8 cellular contexts compared by ENCODE assay signal in genomic region chr1:40531381-40532061, GRCh38. TPM values are rescaled to one million over a fixed set of nuclear protein-coding genes. Genes with fewer than 3 reads are reported as not detected.
DNase-seq lines count a peak whose midpoint lies in the region; ATAC-seq and TF ChIP-seq lines count a peak whose summit lies in the region.

Gene ZNF684 (plus strand): TSS chr1:40531637. CDS start chr1:40533167, 1,530 bp downstream.

- H3K9me2 ChIP-seq in SK-N-SH = no peaks in the 10 kb centered on the region

- peaks cover 0 to 5% of the 10 kb centered on the region in 2 experiments for H3K36me3 ChIP-seq in SK-N-SH (replicated peaks in 1 of 2; ENCODE audit: control insufficient read depth in 1 of 2, insufficient read depth in 2 of 2, low read length in 1 of 2)
- H3K36me3 ChIP-seq in thymus (ENCODE audit: control insufficient read depth, insufficient read depth) = no peaks in the 10 kb centered on the region

- peak within 1 kb of the TSS; percentile 99 for H3K4me3 Mint-ChIP-seq in osteocyte (ENCODE audit: unreplicated experiment)

- H3K9me3 Mint-ChIP-seq in activated naive CD4-positive, alpha-beta T cell treated with anti-CD3 and anti-CD28 coated beads, Interleukin-2, amount 50 U/mL, for 72 hours = peaks cover 11 to 12% of the 10 kb centered on the region in 2 donors
- peaks cover 9% of the 10 kb centered on the region for H3K9me3 Mint-ChIP-seq in osteocyte (ENCODE audit: unreplicated experiment)

- no peak for TF ChIP-seq EP300 in SK-N-SH (IDR thresholded peaks at IDR 0.05; ENCODE audit: borderline replicate concordance in 1 of 2, low read depth in 1 of 2, low read length in 1 of 2)

- H2AFZ ChIP-seq in SK-N-SH (ENCODE audit: low read depth) = peak within 1 kb of the TSS; percentile 87

- peak within 1 kb of the TSS; percentile 94 for H3K4me3 ChIP-seq in GM08714 (ENCODE audit: low read length)
- peak within 1 kb of the TSS; percentile 71 to 76 for H3K4me3 ChIP-seq in SK-N-SH (ENCODE audit: low read depth in 2 of 2, low read length in 1 of 2)
- peak within 1 kb of the TSS; percentile 60 for H3K4me3 ChIP-seq in thymus (ENCODE audit: low read length)

- H3K4me1 ChIP-seq in SK-N-SH (ENCODE audit: control insufficient read depth in 1 of 2, insufficient read depth in 2 of 2, low read depth in 1 of 2, low read length in 1 of 2) = peaks cover 0 to 3% of the 10 kb centered on the region in 2 experiments; a peak in 2 of 4 replicates
- H3K4me1 ChIP-seq in thymus (ENCODE audit: control insufficient read depth, insufficient read depth, low read length) = peaks cover 8% of the 10 kb centered on the region

- H4K20me1 ChIP-seq in SK-N-SH (ENCODE audit: insufficient read depth) = no peaks in the 10 kb centered on the region

- WGBS in SK-N-SH (ENCODE audit: low lambda C conversion rate) = 2% methylated on average over 9 of the region's 35 CpGs
- WGBS in thymus = under 1% methylated on average over 35 of the region's 35 CpGs

- H3K27ac ChIP-seq in SK-N-SH (ENCODE audit: low read depth in 2 of 2, low read length in 1 of 2) (peak within 1 kb of the TSS; percentile 85 to 95), thymus (ENCODE audit: low read depth) (peak within 1 kb of the TSS; percentile 52)

- peak within 1 kb of the TSS; percentile 67 for H3K9ac ChIP-seq in SK-N-SH

- peaks cover 13 to 14% of the 10 kb centered on the region in 2 donors for H3K36me3 Mint-ChIP-seq in activated naive CD4-positive, alpha-beta T cell treated with anti-CD3 and anti-CD28 coated beads, Interleukin-2, amount 50 U/mL, for 72 hours
- H3K36me3 Mint-ChIP-seq in osteocyte (ENCODE audit: unreplicated experiment) = peaks cover 4% of the 10 kb centered on the region

- POLR2A ChIA-PET in SK-N-SH (lab: Yijun Ruan, JAX) = interaction anchor here (0.5 to 1.8 kb wide), 5 partner anchors 23 to 679 kb away, joined by 3 to 13 read pairs (median 3); partner anchors contain the start of genes EXO5 and ZFP69B

- CTCF ChIA-PET in SK-N-SH (lab: Yijun Ruan, JAX) = interaction anchor here (1.0 to 3.2 kb wide), 10 partner anchors 11 to 387 kb away, joined by 3 to 24 read pairs (median 11); partner anchors contain the start of genes CITED4 and EXO5

- TF ChIP-seq CTCF in SK-N-SH (IDR thresholded peaks at IDR 0.05) = no peak
- no peak for TF ChIP-seq CTCF in osteocyte (IDR thresholded peaks at IDR 0.05)

- H3K9me3 ChIP-seq in SK-N-SH (no peaks in the 10 kb centered on the region), thymus (ENCODE audit: control insufficient read depth) (no peaks in the 10 kb centered on the region)

- H3K4me2 ChIP-seq in SK-N-SH = peak within 1 kb of the TSS; percentile 74

- no peak for TF ChIP-seq RAD21 in SK-N-SH (IDR thresholded peaks at IDR 0.05; ENCODE audit: low read length)

- ATAC-seq in HG02588 (IDR thresholded peaks at IDR 0.05; ENCODE audit: unreplicated experiment) = peak; percentile 95
- peak; percentile 98 to 99 for ATAC-seq in activated naive CD4-positive, alpha-beta T cell treated with anti-CD3 and anti-CD28 coated beads, Interleukin-2, amount 50 U/mL, for 72 hours

- intact Hi-C loops in head of caudate nucleus (cut with DNase I) = no loop called here

- H3K79me2 ChIP-seq in SK-N-SH (ENCODE audit: insufficient read depth) = no peaks in the 10 kb centered on the region

- H3K27me3 ChIP-seq in SK-N-SH (ENCODE audit: insufficient read depth) (no peaks in the 10 kb centered on the region), thymus (ENCODE audit: control insufficient read depth, insufficient read depth) (no peaks in the 10 kb centered on the region)

- H3F3A ChIP-seq in SK-N-SH (replicated peaks; ENCODE audit: insufficient read depth) = peaks cover 4% of the 10 kb centered on the region

- H3K27me3 Mint-ChIP-seq in osteocyte (ENCODE audit: unreplicated experiment) = peaks cover 2% of the 10 kb centered on the region

- DNase-seq in NCI-H1092 (lab: John Stamatoyannopoulos, UW) (peak; percentile 92), SK-N-SH (peak; percentile 86), head of caudate nucleus (peak; percentile 81 to 97 (median 92)), osteocyte (ENCODE audit: extremely low spot score, unreplicated experiment) (peak; percentile 89)
- DNase-seq in activated naive CD4-positive, alpha-beta T cell treated with anti-CD3 and anti-CD28 coated beads, Interleukin-2, amount 50 U/mL, for 72 hours (ENCODE audit: low spot score in 2 of 2) = peak; percentile 75 to 90

- H3K27ac Mint-ChIP-seq in activated naive CD4-positive, alpha-beta T cell treated with anti-CD3 and anti-CD28 coated beads, Interleukin-2, amount 50 U/mL, for 72 hours = peak within 1 kb of the TSS; percentile 91 to 95
- H3K27ac Mint-ChIP-seq in osteocyte (ENCODE audit: unreplicated experiment) = peak within 1 kb of the TSS; percentile 97

- H3K4me1 Mint-ChIP-seq in osteocyte (ENCODE audit: unreplicated experiment) = peaks cover 25% of the 10 kb centered on the region

TF ChIP-seq in SK-N-SH, 30 proteins besides CTCF, POLR2A, EP300 and RAD21:
- TF ChIP-seq NFIC (IDR thresholded peaks at IDR 0.05; ENCODE audit: borderline replicate concordance) = no peak
- no peak; the same call in 1 of the 2 replicates for TF ChIP-seq REST (IDR thresholded peaks at IDR 0.05; ENCODE audit: low read depth, low read length)
- TF ChIP-seq GABPA (IDR thresholded peaks at IDR 0.05; ENCODE audit: low read depth) = peak; percentile 95
- peak; percentile 85 for TF ChIP-seq MXI1 (IDR thresholded peaks at IDR 0.05; ENCODE audit: low read depth, low read length)
- no peak for TF ChIP-seq FOSL2 (IDR thresholded peaks at IDR 0.05; ENCODE audit: borderline replicate concordance, low read depth)
- no peak for TF ChIP-seq FOXM1 (IDR thresholded peaks at IDR 0.05; ENCODE audit: low read depth)
- TF ChIP-seq TCF12 (IDR thresholded peaks at IDR 0.05) = peak; percentile 19; the same call in 1 of the 2 replicates
- TF ChIP-seq CHD2 (IDR thresholded peaks at IDR 0.05; ENCODE audit: low read length, partially characterized antibody) = peak; percentile 74
- no peak for TF ChIP-seq EZH2phosphoT487 (IDR thresholded peaks at IDR 0.05; ENCODE audit: borderline replicate concordance, low read depth)
- no peak; the same call in 1 of the 2 replicates for TF ChIP-seq RCOR1 (IDR thresholded peaks at IDR 0.05; ENCODE audit: low read length)
- TF ChIP-seq ELF1 (IDR thresholded peaks at IDR 0.05) = peak; percentile 94
- TF ChIP-seq POLR2AphosphoS5 (IDR thresholded peaks at IDR 0.05; ENCODE audit: low read depth, low read length) = peak; percentile 93
- TF ChIP-seq TAF1 (IDR thresholded peaks at IDR 0.05; ENCODE audit: borderline replicate concordance, low read depth, low read length) = peak; percentile 79
- peak; percentile 90 for TF ChIP-seq SIN3A (IDR thresholded peaks at IDR 0.05; ENCODE audit: borderline replicate concordance, low read depth, low read length)
- no peak; the same call in 1 of the 2 replicates for TF ChIP-seq RFX5 (IDR thresholded peaks at IDR 0.05; ENCODE audit: low read length)
- TF ChIP-seq NRF1 (IDR thresholded peaks at IDR 0.05; ENCODE audit: low read depth, low read length) = peak; percentile 32; the same call in 1 of the 2 replicates
- no peak; the same call in 1 of the 2 replicates for TF ChIP-seq GATA2 (CRISPR knock-in tag; IDR thresholded peaks at IDR 0.05)
- no peak for TF ChIP-seq IRF3 (IDR thresholded peaks at IDR 0.05; ENCODE audit: low read depth, low read length)
- TF ChIP-seq MAX (IDR thresholded peaks at IDR 0.05; ENCODE audit: low read depth) = peak; percentile 87
- TF ChIP-seq FOXJ3 (CRISPR knock-in tag; IDR thresholded peaks at IDR 0.05) = no peak

RNA-seq across cellular contexts. Expression of gene ZNF684, which starts in this region (rescaled TPM):
- polyA plus RNA-seq in SK-N-SH (2012; rRNA removed) (1.8 and 3.0 TPM in 2 replicates), thymus (9.5 TPM)
- 2.4 and 3.8 TPM in 2 replicates for polyA plus RNA-seq in SK-N-SH (2012; cell fraction: cytosol; rRNA removed)
- polyA plus RNA-seq in SK-N-SH (2012; cell fraction: nucleus; rRNA removed) = 3.2 and 3.8 TPM in 2 replicates
- 10 to 100 TPM in 1 of 2 donors, 1 to 10 TPM in 1; 4.2 to 13.3 TPM for total RNA-seq in activated naive CD4-positive, alpha-beta T cell treated with anti-CD3 and anti-CD28 coated beads, Interleukin-2, amount 50 U/mL, for 72 hours
- total RNA-seq in osteocyte = 4.7 and 5.4 TPM in 2 replicates

Comparison
In these comparisons a context has a peak if more than half of its experiments do, and no peak if none do; other contexts are left out.
1. Peak in every context shown above with its lines: DNase-seq, ATAC-seq, H3K4me3 ChIP-seq and H3K27ac ChIP-seq.